In genomic region chr4:169675825-169676224, GRCh38 we compare ENCODE assay signal across 20 cellular contexts. TPM values are rescaled to one million over a fixed set of nuclear protein-coding genes. Genes with fewer than 3 reads are reported as not detected.
DNase-seq lines count a peak whose midpoint lies in the region; ATAC-seq, FAIRE-seq and TF ChIP-seq lines count a peak whose summit lies in the region.
"Had no signal": no experiment of that assay in that cellular context is flagged by ENCODE, and none has a peak within 500 bp of the region (broad histone marks: within the 10 kb centered on the region; RNA-seq: fewer than 3 reads in every experiment).

No MANE protein-coding gene starts in this region.

- DNase-seq in activated CD4-positive, CD25-positive, alpha-beta regulatory T cell (lab: John Stamatoyannopoulos, UW), result no peak
- no peak for DNase-seq in stimulated activated effector memory CD8-positive, alpha-beta T cell treated with anti-CD3 and anti-CD28 coated beads, Interleukin-12 subunit alpha, Interleukin-12 subunit beta, amount 100 ng/mL, for 72 hours (ENCODE audit: low spot score in 2 of 2)
- DNase-seq in urothelium cell line (ENCODE audit: low spot score) (no peak), BE2C (no peak)
- DNase-seq: activated CD8-positive, alpha-beta memory T cell treated with anti-CD3 and anti-CD28 coated beads for 24 hours; adrenal gland; Kasumi-1; NCI-H1417 treated with DMSO at 0.1 percent for 48 hours; NK-92 treated with Interleukin-12 subunit alpha and Interleukin-12 subunit beta, amount 100 ng/mL, for 24 hours; stimulated activated CD4-positive, alpha-beta T cell treated with anti-CD3 and anti-CD28 coated beads, Interleukin-12 subunit alpha, Interleukin-12 subunit beta, amount 100 ng/mL, for 4 hours; stimulated activated naive CD4-positive, alpha-beta T cell; upper lobe of left lung had no signal

- no peaks in the 10 kb centered on the region for H3K9me3 Mint-ChIP-seq in stimulated activated effector memory CD8-positive, alpha-beta T cell treated with anti-CD3 and anti-CD28 coated beads, Interleukin-12 subunit alpha, Interleukin-12 subunit beta, amount 100 ng/mL, for 72 hours
- H3K9me3 Mint-ChIP-seq: activated T-helper 17 cell treated with anti-CD3 and anti-CD28 coated beads, Interleukin-2, amount 50 U/mL, for 72 hours had no signal

- H3K4me1 ChIP-seq in BE2C, result no peaks in the 10 kb centered on the region
- H3K4me1 ChIP-seq: BLaER1 treated with 17β-estradiol and CSF1 and Interleukin-3, amounts not matched to agents 10 nM and 100 nM; upper lobe of left lung had no signal

- H3K4me3 ChIP-seq in BE2C (ENCODE audit: low read depth, low read length), result no peak overlapping the region
- H3K4me3 ChIP-seq: adrenal gland; BLaER1 treated with 17β-estradiol and CSF1 and Interleukin-3, amounts not matched to agents 10 nM and 100 nM; cardiac muscle cell; upper lobe of left lung had no signal

- H3K36me3 Mint-ChIP-seq in stimulated activated effector memory CD8-positive, alpha-beta T cell treated with anti-CD3 and anti-CD28 coated beads, Interleukin-12 subunit alpha, Interleukin-12 subunit beta, amount 100 ng/mL, for 72 hours, result peaks cover 9% of the 10 kb centered on the region

- H3K27me3 ChIP-seq in BE2C, result no peaks in the 10 kb centered on the region
- H3K27me3 ChIP-seq: adrenal gland; BLaER1 treated with 17β-estradiol and CSF1 and Interleukin-3, amounts not matched to agents 10 nM and 100 nM; cardiac muscle cell; upper lobe of left lung had no signal

- no peak overlapping the region for H3K27ac Mint-ChIP-seq in stimulated activated effector memory CD8-positive, alpha-beta T cell treated with anti-CD3 and anti-CD28 coated beads, Interleukin-12 subunit alpha, Interleukin-12 subunit beta, amount 100 ng/mL, for 72 hours
- H3K27ac Mint-ChIP-seq: activated T-helper 17 cell treated with anti-CD3 and anti-CD28 coated beads, Interleukin-2, amount 50 U/mL, for 72 hours had no signal

- TF ChIP-seq CTCF in BE2C (IDR thresholded peaks at IDR 0.05; ENCODE audit: low read depth, low read length), result no peak

- H3K9me3 ChIP-seq in BE2C, result peaks cover under 1% of the 10 kb centered on the region; the same call in 1 of the 2 replicates
- H3K9me3 ChIP-seq: adrenal gland, upper lobe of left lung had no signal

- peaks cover 12% of the 10 kb centered on the region for H3K36me3 ChIP-seq in BE2C

- peak; percentile 41 to 63 for ATAC-seq in activated CD4-positive, CD25-positive, alpha-beta regulatory T cell treated with anti-CD3 and anti-CD28 coated beads, Interleukin-2, amount 50 U/mL, for 24 hours
- peak; percentile 81 for ATAC-seq in GM21529 (IDR thresholded peaks at IDR 0.05; ENCODE audit: unreplicated experiment)
- peak; percentile 86 for ATAC-seq in HG03159 (IDR thresholded peaks at IDR 0.05; ENCODE audit: unreplicated experiment)
- peak; percentile 69 for ATAC-seq in stimulated activated effector memory CD8-positive, alpha-beta T cell treated with anti-CD3 and anti-CD28 coated beads, Interleukin-12 subunit alpha, Interleukin-12 subunit beta, amount 100 ng/mL, for 72 hours
- no peak for ATAC-seq in HG03139 (IDR thresholded peaks at IDR 0.05; ENCODE audit: unreplicated experiment)
- ATAC-seq: activated T-helper 17 cell treated with anti-CD3 and anti-CD28 coated beads, Interleukin-2, amount 50 U/mL, for 72 hours had no signal

- no peak for FAIRE-seq in urothelium cell line (lab: Jason Lieb, UNC)
- FAIRE-seq: keratinocyte had no signal

- peaks cover 10% of the 10 kb centered on the region for H3K4me1 Mint-ChIP-seq in stimulated activated effector memory CD8-positive, alpha-beta T cell treated with anti-CD3 and anti-CD28 coated beads, Interleukin-12 subunit alpha, Interleukin-12 subunit beta, amount 100 ng/mL, for 72 hours
- H3K4me1 Mint-ChIP-seq: activated T-helper 17 cell treated with anti-CD3 and anti-CD28 coated beads, Interleukin-2, amount 50 U/mL, for 72 hours had no signal

- H3K4me3 Mint-ChIP-seq in stimulated activated effector memory CD8-positive, alpha-beta T cell treated with anti-CD3 and anti-CD28 coated beads, Interleukin-12 subunit alpha, Interleukin-12 subunit beta, amount 100 ng/mL, for 72 hours, result no peak overlapping the region
- H3K4me3 Mint-ChIP-seq: activated T-helper 17 cell treated with anti-CD3 and anti-CD28 coated beads, Interleukin-2, amount 50 U/mL, for 72 hours had no signal

RNA-seq across cellular contexts. Expression of gene CLCN3, which starts 55.4 kb away (rescaled TPM):
- 28.5 TPM for polyA plus RNA-seq in BE2C (2012; ENCODE audit: insufficient read depth, insufficient read length, low read depth)
